Comparison of ENCODE assay signal across 24 cellular contexts in genomic region chr11:69611548-69612526, GRCh38. TPM values are rescaled to one million over a fixed set of nuclear protein-coding genes. Genes with fewer than 3 reads are reported as not detected.
DNase-seq lines count a peak whose midpoint lies in the region; ATAC-seq, FAIRE-seq and TF ChIP-seq lines count a peak whose summit lies in the region.
"Had no signal": no experiment of that assay in that cellular context is flagged by ENCODE, and none has a peak within 500 bp of the region (broad histone marks: within the 10 kb centered on the region; RNA-seq: fewer than 3 reads in every experiment).

No MANE protein-coding gene starts in this region.

- H3K4me2 ChIP-seq in SK-N-SH: no peak overlapping the region
- no peak overlapping the region for H3K4me2 ChIP-seq in K562 (ENCODE audit: insufficient read depth, low read length)

- FAIRE-seq in K562 (lab: Jason Lieb, UNC): no peak
- FAIRE-seq: G401.6 had no signal

- TF ChIP-seq CTCF in SK-N-SH (IDR thresholded peaks at IDR 0.05) (no peak), K562 (IDR thresholded peaks at IDR 0.05 in 2 of 3, conservative IDR thresholded peaks at IDR 0.05 in 1 of 3; ENCODE audit: insufficient read depth in 2 of 3, low read depth in 1 of 3, low read length in 3 of 3) (no peak), fibroblast of pulmonary artery (IDR thresholded peaks at IDR 0.05; ENCODE audit: low read length, missing control alignments) (no peak), tibial nerve (IDR thresholded peaks at IDR 0.05) (no peak), BE2C (IDR thresholded peaks at IDR 0.05; ENCODE audit: low read depth, low read length) (no peak)

- no peak for ATAC-seq in SK-N-SH treated with all-trans-retinoic acid at 6 μM for 48 hours
- ATAC-seq in K562: no peak
- ATAC-seq in aorta (ENCODE audit: low FRiP score): no peak

- H3K4me1 ChIP-seq in SK-N-SH (ENCODE audit: control insufficient read depth in 1 of 2, insufficient read depth in 2 of 2, low read depth in 1 of 2, low read length in 1 of 2): no peaks in the 10 kb centered on the region
- H3K4me1 ChIP-seq in K562 (replicated peaks in 1 of 2; ENCODE audit: control insufficient read depth in 2 of 2, insufficient read depth in 2 of 2, low read length in 2 of 2): no peaks in the 10 kb centered on the region
- no peaks in the 10 kb centered on the region for H3K4me1 ChIP-seq in tibial nerve
- H3K4me1 ChIP-seq in aorta (ENCODE audit: control insufficient read depth in 1 of 2, insufficient read depth in 2 of 2, low read length in 2 of 2): no peaks in the 10 kb centered on the region
- H3K4me1 ChIP-seq in BE2C: no peaks in the 10 kb centered on the region

- H3K9me3 ChIP-seq in SK-N-SH (peaks cover 7% of the 10 kb centered on the region; the same call in 1 of the 2 replicates), K562 (replicated peaks; ENCODE audit: control insufficient read depth, insufficient read depth, low read depth, low read length) (no peaks in the 10 kb centered on the region), tibial nerve (peaks cover 0 to 34% (median 0%) of the 10 kb centered on the region in 4 donors), aorta (ENCODE audit: control insufficient read depth, low read length) (peaks cover 6% of the 10 kb centered on the region), BE2C (no peaks in the 10 kb centered on the region)

- H4K20me1 ChIP-seq in SK-N-SH (ENCODE audit: insufficient read depth) (no peaks in the 10 kb centered on the region), K562 (replicated peaks; ENCODE audit: control insufficient read depth, insufficient read depth, low read length) (no peaks in the 10 kb centered on the region)

- CTCF ChIA-PET in SK-N-SH (lab: Yijun Ruan, JAX) (interaction anchor here (0.6 kb wide), 1 partner anchor 580 kb away, joined by 3 read pairs; no protein-coding TSS in a partner anchor), K562 (lab: Yijun Ruan, JAX; ENCODE audit: low intra/inter-chr PET ratio) (interaction anchor here (0.7 kb wide), 1 partner anchor 16 kb away, joined by 3 read pairs; no protein-coding TSS in a partner anchor)

- no peaks in the 10 kb centered on the region for H3K27me3 ChIP-seq in SK-N-SH (ENCODE audit: insufficient read depth)
- H3K27me3 ChIP-seq in K562 (ENCODE audit: control insufficient read depth in 2 of 2, insufficient read depth in 2 of 2, low read length in 2 of 2): peaks cover 18 to 45% of the 10 kb centered on the region in 2 experiments; a peak in 4 of 5 replicates
- H3K27me3 ChIP-seq in tibial nerve: no peaks in the 10 kb centered on the region
- no peaks in the 10 kb centered on the region for H3K27me3 ChIP-seq in aorta (ENCODE audit: control insufficient read depth in 1 of 2, insufficient read depth in 2 of 2, low read length in 1 of 2)
- H3K27me3 ChIP-seq in BE2C: no peaks in the 10 kb centered on the region

- H3K79me2 ChIP-seq in SK-N-SH (ENCODE audit: insufficient read depth): no peaks in the 10 kb centered on the region
- H3K79me2 ChIP-seq in K562 (ENCODE audit: control insufficient read depth, insufficient read depth, low read length): no peaks in the 10 kb centered on the region

- H2AFZ ChIP-seq in SK-N-SH (ENCODE audit: low read depth) (peak overlapping the region; percentile 23; the same call in 1 of the 2 replicates), K562 (ENCODE audit: low read depth, low read length) (no peak overlapping the region)

- no peaks in the 10 kb centered on the region for H3K9me1 ChIP-seq in K562 (ENCODE audit: control insufficient read depth, insufficient read depth, low read length)

- no peaks in the 10 kb centered on the region for H3F3A ChIP-seq in SK-N-SH (replicated peaks; ENCODE audit: insufficient read depth)

- no peak overlapping the region for H3K9ac ChIP-seq in SK-N-SH
- no peak overlapping the region for H3K9ac ChIP-seq in K562 (ENCODE audit: insufficient read depth in 1 of 2, low read depth in 2 of 2, low read length in 2 of 2)

- TF ChIP-seq POLR2A in K562 (conservative IDR thresholded peaks at IDR 0.05) (no peak), tibial nerve (IDR thresholded peaks at IDR 0.05) (no peak)

- H3K27ac ChIP-seq in SK-N-SH (ENCODE audit: low read depth in 2 of 2, low read length in 1 of 2) (no peak overlapping the region), K562 (ENCODE audit: extremely low read depth, low read depth, low read length) (no peak overlapping the region), tibial nerve (no peak overlapping the region), aorta (ENCODE audit: low read depth in 1 of 2, low read length in 2 of 2) (no peak overlapping the region)
- H3K27ac ChIP-seq: 22Rv1 had no signal

- intact Hi-C loops in K562 (cut with micrococcal nuclease) (no loop called here), aorta (cut with DNase I) (no loop called here)

- H3K9me2 ChIP-seq in SK-N-SH: no peaks in the 10 kb centered on the region

- BruUV-seq in K562 (replicated peaks; lab: Mats Ljungman, UMichigan): no TSS peak

- H3K4me3 ChIP-seq in SK-N-SH (ENCODE audit: low read depth in 2 of 2, low read length in 1 of 2): no peak overlapping the region
- no peak overlapping the region for H3K4me3 ChIP-seq in K562
- H3K4me3 ChIP-seq in fibroblast of pulmonary artery (replicated peaks; ENCODE audit: low read depth, low read length): no peak overlapping the region
- no peak overlapping the region for H3K4me3 ChIP-seq in tibial nerve
- H3K4me3 ChIP-seq in aorta (ENCODE audit: low read length in 2 of 2): no peak overlapping the region
- no peak overlapping the region for H3K4me3 ChIP-seq in BE2C (ENCODE audit: low read depth, low read length)

- no peaks in the 10 kb centered on the region for H3K36me3 ChIP-seq in SK-N-SH (replicated peaks in 1 of 2; ENCODE audit: control insufficient read depth in 1 of 2, insufficient read depth in 2 of 2, low read length in 1 of 2)
- no peaks in the 10 kb centered on the region for H3K36me3 ChIP-seq in K562 (ENCODE audit: control insufficient read depth, insufficient read depth, low read length)
- H3K36me3 ChIP-seq in tibial nerve: no peaks in the 10 kb centered on the region
- no peaks in the 10 kb centered on the region for H3K36me3 ChIP-seq in aorta (ENCODE audit: control insufficient read depth in 1 of 2, insufficient read depth in 2 of 2, low read length in 1 of 2)
- no peaks in the 10 kb centered on the region for H3K36me3 ChIP-seq in BE2C

- POLR2A ChIA-PET in SK-N-SH (lab: Yijun Ruan, JAX) (no interaction called here), K562 (lab: Yijun Ruan, JAX) (no interaction called here)

- WGBS in SK-N-SH (ENCODE audit: low lambda C conversion rate): 70% methylated on average over 13 of the region's 17 CpGs
- WGBS in K562 (ENCODE audit: insufficient coverage, low coverage, missing lambda C conversion rate): 6% methylated on average over 17 of the region's 17 CpGs
- 74 to 77% methylated on average over 16 to 17 of the region's 17 CpGs for WGBS in tibial nerve, 2 donors
- 71 to 78% methylated on average over 17 of the region's 17 CpGs for WGBS in aorta, 2 donors

- TF ChIP-seq RAD21 in SK-N-SH (IDR thresholded peaks at IDR 0.05; ENCODE audit: low read length): no peak
- no peak for TF ChIP-seq RAD21 in K562 (CRISPR knock-in tag; conservative IDR thresholded peaks at IDR 0.05 in 1 of 2, IDR thresholded peaks at IDR 0.05 in 1 of 2)

- in situ Hi-C loops in K562 (cut with MboI): no loop called here

- TF ChIP-seq EP300 in SK-N-SH (IDR thresholded peaks at IDR 0.05; ENCODE audit: borderline replicate concordance in 1 of 2, low read depth in 1 of 2, low read length in 1 of 2): no peak
- no peak for TF ChIP-seq EP300 in K562 (IDR thresholded peaks at IDR 0.05; ENCODE audit: low read length)
- TF ChIP-seq EP300 in tibial nerve (IDR thresholded peaks at IDR 0.05): no peak

- DNase-seq in SK-N-SH (no peak), K562 (ENCODE audit: extremely low read depth in 1 of 4, low spot score in 3 of 4) (no peak), fibroblast of pulmonary artery (ENCODE audit: low read depth) (peak; percentile 18), tibial nerve (ENCODE audit: low spot score in 2 of 2) (no peak), aorta (no peak), DMS153 (lab: John Stamatoyannopoulos, UW) (no peak), BE2C (no peak)
- DNase-seq: C1 segment of cervical spinal cord; CD4-positive, alpha-beta memory T cell; COR-L47; GOT3; HCEC 1CT; Kasumi-1; MV-4-11; NCI-H1105 treated with DMSO at 0.1 percent for 48 hours; NCI-H146; NCI-H1930; NCI-H2107; NCI-H446; NCI-H524 treated with DMSO at 0.1 percent for 48 hours; NCI-H774 had no signal

TF ChIP-seq in SK-N-SH, 30 proteins besides CTCF, POLR2A, EP300 and RAD21 (continues in another document):
- TF ChIP-seq MXI1 (IDR thresholded peaks at IDR 0.05; ENCODE audit: low read depth, low read length): no peak

TF ChIP-seq in SK-N-SH treated with all-trans-retinoic acid at 6 μM for 48 hours, 23 proteins besides CTCF, POLR2A, EP300 and RAD21 (continues in another document):
- no peak for TF ChIP-seq ZNF70 (CRISPR knock-in tag; IDR thresholded peaks at IDR 0.05)
- TF ChIP-seq ZC3H10 (CRISPR knock-in tag; IDR thresholded peaks at IDR 0.05): no peak

TF ChIP-seq in K562, 482 proteins besides CTCF, POLR2A, EP300 and RAD21 (continues in another document):
- TF ChIP-seq HDAC8 (tag; IDR thresholded peaks at IDR 0.05) (no peak), ZFP36 (IDR thresholded peaks at IDR 0.05; ENCODE audit: low read depth, low read length, partially characterized antibody) (peak; percentile 93)

RNA-seq across cellular contexts. Expression of gene CCND1, which starts 29.1 kb away (rescaled TPM):
- polyA plus RNA-seq in SK-N-SH (2012; rRNA removed) (242 and 285 TPM in 2 replicates), K562 (2011; rRNA removed) (16.7 and 19.7 TPM in 2 replicates), K562 (2014; fragmentation: Illumina TruSeq; extraction: Trizol) (3.0 and 6.5 TPM in 2 replicates), K562 (2014; fragmentation: Nextera tagmentation; extraction: Ambion mirVana) (under 1 TPM; 0.04 to 0.13 TPM), K562 (2014; rRNA removed) (6.4 and 7.5 TPM in 2 replicates), aorta (10 to 100 TPM; 20.9 to 64.9 TPM)
- polyA plus RNA-seq in SK-N-SH (2012; cell fraction: cytosol; rRNA removed): 196 and 213 TPM in 2 replicates
- 319 and 430 TPM in 2 replicates for polyA plus RNA-seq in SK-N-SH (2012; cell fraction: nucleus; rRNA removed)
- total RNA-seq in K562 (2011; cell fraction: chromatin; rRNA removed; ENCODE audit: low replicate concordance): 9.3 and 33.6 TPM in 2 replicates
- total RNA-seq in K562 (2011; cell fraction: nucleolus; rRNA removed): 22.5 and 33.2 TPM in 2 replicates
- total RNA-seq in K562 (2011; cell fraction: nucleoplasm; rRNA removed): 11.1 and 13.8 TPM in 2 replicates
- total RNA-seq in K562 (2014; rRNA removed) (7.7 and 11.4 TPM in 2 replicates), K562 (2014; rRNA removed; fragmentation: Illumina TruSeq; extraction: Trizol) (3.1 TPM in 2 replicates), K562 (2015; rRNA removed; fragmentation: Illumina TruSeq; extraction: Trizol) (2.2 and 3.8 TPM in 2 replicates), K562 (2021) (18.9 and 23.3 TPM in 2 replicates), tibial nerve (100 to 1,000 TPM; 108 to 259 (median 168) TPM), aorta (100 to 1,000 TPM in 1 of 2 donors, 10 to 100 TPM in 1; 77.6 to 102 TPM)
- 16.2 and 30.6 TPM in 2 replicates for polyA plus RNA-seq in K562 (2011; cell fraction: cytosol; rRNA removed)
- polyA plus RNA-seq in K562 (2011; cell fraction: nucleus; rRNA removed): 20.4 and 50.8 TPM in 2 replicates
- polyA plus RNA-seq in K562 (2012): 6.0 and 6.3 TPM in 2 replicates
- 10.3 and 15.0 TPM in 2 replicates for polyA minus RNA-seq in K562 (2011; rRNA and poly(A)+ RNA removed)
- polyA minus RNA-seq in K562 (2011; cell fraction: cytosol; rRNA and poly(A)+ RNA removed): 29.4 and 35.4 TPM in 2 replicates
- 44.4 and 45.2 TPM in 2 replicates for polyA minus RNA-seq in K562 (2011; cell fraction: nucleus; rRNA and poly(A)+ RNA removed)
- 802 TPM for polyA plus RNA-seq in BE2C (2012; ENCODE audit: insufficient read depth, insufficient read length, low read depth)
